ENCODE assay signal across 16 cellular contexts in genomic region chr7:96233528-96234154, GRCh38.
A peak's percentile ranks its signal among the peaks of the same experiment; 100 is the strongest.
DNase-seq lines count a peak whose midpoint lies in the region; ATAC-seq and TF ChIP-seq lines count a peak whose summit lies in the region.
"Had no signal": no experiment of that assay in that cellular context is flagged by ENCODE, and none has a peak within 500 bp of the region (broad histone marks: within the 10 kb centered on the region; RNA-seq: fewer than 3 reads in every experiment).

No MANE protein-coding gene starts in this region.

- TF ChIP-seq RAD21 in SK-N-SH (IDR thresholded peaks at IDR 0.05; ENCODE audit: low read length) = no peak

- no peak overlapping the region for H2BK5ac ChIP-seq in trophoblast cell (ENCODE audit: low read depth, low read length, poor library complexity)

- H3K79me2 ChIP-seq in SK-N-SH (ENCODE audit: insufficient read depth) = peaks cover 29% of the 10 kb centered on the region; the same call in 1 of the 2 replicates
- no peaks in the 10 kb centered on the region for H3K79me2 ChIP-seq in trophoblast cell (ENCODE audit: control insufficient read depth, insufficient read depth, low read length, poor library complexity)

- no peaks in the 10 kb centered on the region for H3K79me1 ChIP-seq in trophoblast cell (ENCODE audit: low read length)

- no peaks in the 10 kb centered on the region for H3K27me3 ChIP-seq in SK-N-SH (ENCODE audit: insufficient read depth)
- no peaks in the 10 kb centered on the region for H3K27me3 ChIP-seq in trophoblast cell (ENCODE audit: insufficient read depth, low read length)

- no peak overlapping the region for H4K12ac ChIP-seq in trophoblast cell (ENCODE audit: low read depth, low read length)

- CTCF ChIA-PET in SK-N-SH (lab: Yijun Ruan, JAX) = interaction anchor here (0.7 to 2.2 kb wide), 4 partner anchors 9 to 268 kb away, joined by 3 to 5 read pairs (median 4); no protein-coding TSS in a partner anchor

- H4K20me1 ChIP-seq in SK-N-SH (ENCODE audit: insufficient read depth) = peaks cover 5% of the 10 kb centered on the region; the same call in 1 of the 2 replicates

- H3K4me1 ChIP-seq in SK-N-SH (ENCODE audit: control insufficient read depth in 1 of 2, insufficient read depth in 2 of 2, low read depth in 1 of 2, low read length in 1 of 2) = peaks cover 11 to 18% of the 10 kb centered on the region in 2 experiments; a peak in 3 of 4 replicates
- peaks cover 0 to 3% of the 10 kb centered on the region in 2 experiments for H3K4me1 ChIP-seq in trophoblast cell (ENCODE audit: control insufficient read depth in 1 of 2, insufficient read depth in 2 of 2, low read length in 2 of 2)
- H3K4me1 ChIP-seq: HAP-1 had no signal

- H3K9ac ChIP-seq in SK-N-SH (no peak overlapping the region), trophoblast cell (ENCODE audit: low read length) (no peak overlapping the region)

- no peak overlapping the region for H2BK12ac ChIP-seq in trophoblast cell (ENCODE audit: low read length)

- no peak overlapping the region for H2AFZ ChIP-seq in SK-N-SH (ENCODE audit: low read depth)
- no peak overlapping the region for H2AFZ ChIP-seq in trophoblast cell (ENCODE audit: insufficient read depth, low read length, poor library complexity)

- H2BK120ac ChIP-seq in trophoblast cell (ENCODE audit: insufficient read depth, low read length, poor library complexity) = no peak overlapping the region

- TF ChIP-seq CTCF in SK-N-SH (IDR thresholded peaks at IDR 0.05) = no peak

- H3K9me2 ChIP-seq in SK-N-SH = no peaks in the 10 kb centered on the region

- no peak overlapping the region for H3K14ac ChIP-seq in trophoblast cell (ENCODE audit: low read length)

- H4K8ac ChIP-seq in trophoblast cell (ENCODE audit: low read depth, low read length) = no peak overlapping the region

- H3K4ac ChIP-seq in trophoblast cell (ENCODE audit: low read depth, low read length) = no peak overlapping the region

- H2AK5ac ChIP-seq in trophoblast cell (ENCODE audit: low read length) = no peak overlapping the region

- H3K4me2 ChIP-seq in SK-N-SH = no peak overlapping the region
- no peak overlapping the region for H3K4me2 ChIP-seq in trophoblast cell (ENCODE audit: low read length)

- no peak overlapping the region for H3K4me3 ChIP-seq in SK-N-SH (ENCODE audit: low read depth in 2 of 2, low read length in 1 of 2)
- no peak overlapping the region for H3K4me3 ChIP-seq in trophoblast cell (ENCODE audit: low read depth, low read length)
- H3K4me3 ChIP-seq: HAP-1 had no signal

- peak in 1 of 2 experiments; percentile 95; a peak in 2 of 4 replicates for TF ChIP-seq EP300 in SK-N-SH (IDR thresholded peaks at IDR 0.05; ENCODE audit: borderline replicate concordance in 1 of 2, low read depth in 1 of 2, low read length in 1 of 2)

- peaks cover 3% of the 10 kb centered on the region for H3K9me3 Mint-ChIP-seq in activated T-cell treated with anti-CD3 and anti-CD28 coated beads, Interleukin-2, amount 50 U/mL, for 4 hours
- H3K9me3 Mint-ChIP-seq: HFFc6 had no signal

- H3K36me3 ChIP-seq in SK-N-SH (replicated peaks in 1 of 2; ENCODE audit: control insufficient read depth in 1 of 2, insufficient read depth in 2 of 2, low read length in 1 of 2) (peaks cover 5 to 18% of the 10 kb centered on the region in 2 experiments), trophoblast cell (ENCODE audit: control insufficient read depth in 1 of 2, insufficient read depth in 2 of 2, low read length in 2 of 2) (peaks cover 8 to 9% of the 10 kb centered on the region in 2 experiments)

- no peak overlapping the region for H3K18ac ChIP-seq in trophoblast cell (ENCODE audit: low read length)

- no peak overlapping the region for H4K91ac ChIP-seq in trophoblast cell (ENCODE audit: low read depth, low read length)

- no peak overlapping the region for H3K27ac ChIP-seq in SK-N-SH (ENCODE audit: low read depth in 2 of 2, low read length in 1 of 2)
- no peak overlapping the region for H3K27ac ChIP-seq in trophoblast cell (ENCODE audit: low read depth, low read length)

- 86% methylated on average over 5 of the region's 5 CpGs for WGBS in SK-N-SH (ENCODE audit: low lambda C conversion rate)
- no CpG with 5 or more reads among the region's 5 CpGs for WGBS in trophoblast cell (ENCODE audit: extremely low coverage, insufficient coverage, insufficient read length)

- H3K4me3 Mint-ChIP-seq in activated T-cell treated with anti-CD3 and anti-CD28 coated beads, Interleukin-2, amount 50 U/mL, for 4 hours = no peak overlapping the region
- H3K4me3 Mint-ChIP-seq: CD4-positive, alpha-beta memory T cell; HFFc6 had no signal

- H3K9me3 ChIP-seq in SK-N-SH (no peaks in the 10 kb centered on the region), trophoblast cell (ENCODE audit: insufficient read depth, low read depth, low read length) (peaks cover 4% of the 10 kb centered on the region)
- H3K9me3 ChIP-seq: HAP-1 had no signal

- no peaks in the 10 kb centered on the region for H3F3A ChIP-seq in SK-N-SH (replicated peaks; ENCODE audit: insufficient read depth)

- DNase-seq in SK-N-SH (peak; percentile 74), amniotic epithelial cell (ENCODE audit: low read depth) (peak; percentile 55), trophoblast cell (peak; percentile 23 to 74), NCI-H1048 (lab: John Stamatoyannopoulos, UW) (no peak)
- no peak for DNase-seq in activated T-cell treated with anti-CD3 and anti-CD28 coated beads, Interleukin-2, amount 50 U/mL, for 4 hours
- DNase-seq: C1 segment of cervical spinal cord; Calu3; CD4-positive, alpha-beta memory T cell; COR-L47; DMS53; DMS79 treated with DMSO at 0.1 percent for 48 hours; GF-D8; GOT3; HFFc6 had no signal

- H3K36me3 Mint-ChIP-seq in activated T-cell treated with anti-CD3 and anti-CD28 coated beads, Interleukin-2, amount 50 U/mL, for 4 hours (ENCODE audit: insufficient read depth) = peaks cover 27% of the 10 kb centered on the region

- no peak for ATAC-seq in HG02970 (IDR thresholded peaks at IDR 0.05; ENCODE audit: low FRiP score, unreplicated experiment)
- ATAC-seq in activated T-cell treated with anti-CD3 and anti-CD28 coated beads, Interleukin-2, amount 50 U/mL, for 4 hours = no peak

- POLR2A ChIA-PET in SK-N-SH (lab: Yijun Ruan, JAX) = no interaction called here

- H3K4me1 Mint-ChIP-seq in activated T-cell treated with anti-CD3 and anti-CD28 coated beads, Interleukin-2, amount 50 U/mL, for 4 hours (ENCODE audit: low read depth) = peaks cover 5% of the 10 kb centered on the region

- no peaks in the 10 kb centered on the region for H3K27me3 Mint-ChIP-seq in activated T-cell treated with anti-CD3 and anti-CD28 coated beads, Interleukin-2, amount 50 U/mL, for 4 hours (ENCODE audit: low read depth)
- H3K27me3 Mint-ChIP-seq: CD4-positive, alpha-beta memory T cell had no signal

- H3K23ac ChIP-seq in trophoblast cell (ENCODE audit: low read length) = no peak overlapping the region

TF ChIP-seq in SK-N-SH, 30 proteins besides CTCF, POLR2A, EP300 and RAD21:
- no peak for TF ChIP-seq SIN3A (IDR thresholded peaks at IDR 0.05; ENCODE audit: borderline replicate concordance, low read depth, low read length)
- no peak for TF ChIP-seq RFX5 (IDR thresholded peaks at IDR 0.05; ENCODE audit: low read length)
- peak; percentile 96 for TF ChIP-seq RCOR1 (IDR thresholded peaks at IDR 0.05; ENCODE audit: low read length)
- TF ChIP-seq TCF12 (IDR thresholded peaks at IDR 0.05) = peak; percentile 54
- peak; percentile 87 for TF ChIP-seq CHD2 (IDR thresholded peaks at IDR 0.05; ENCODE audit: low read length, partially characterized antibody)
- TF ChIP-seq GATA2 (CRISPR knock-in tag; IDR thresholded peaks at IDR 0.05) = peak; percentile 94
- no peak for TF ChIP-seq FOXM1 (IDR thresholded peaks at IDR 0.05; ENCODE audit: low read depth)
- no peak for TF ChIP-seq TEAD4 (IDR thresholded peaks at IDR 0.05; ENCODE audit: borderline replicate concordance, insufficient read depth)
- no peak for TF ChIP-seq NRF1 (IDR thresholded peaks at IDR 0.05; ENCODE audit: low read depth, low read length)
- no peak for TF ChIP-seq USF1 (IDR thresholded peaks at IDR 0.05; ENCODE audit: borderline replicate concordance, low read depth)
- no peak; the same call in 1 of the 2 replicates for TF ChIP-seq IRF3 (IDR thresholded peaks at IDR 0.05; ENCODE audit: low read depth, low read length)
TF ChIP-seq in SK-N-SH: peak in this region for 4.

Comparison
In these comparisons a context has a peak if more than half of its experiments do, and no peak if none do; other contexts are left out.
1. DNase-seq: peak in SK-N-SH (single experiment), amniotic epithelial cell (single experiment) and trophoblast cell (2 of 2); none in NCI-H1048 (single experiment) and activated T-cell treated with anti-CD3 and anti-CD28 coated beads, Interleukin-2, amount 50 U/mL, for 4 hours (single experiment).